In the genomic region with DNA sequence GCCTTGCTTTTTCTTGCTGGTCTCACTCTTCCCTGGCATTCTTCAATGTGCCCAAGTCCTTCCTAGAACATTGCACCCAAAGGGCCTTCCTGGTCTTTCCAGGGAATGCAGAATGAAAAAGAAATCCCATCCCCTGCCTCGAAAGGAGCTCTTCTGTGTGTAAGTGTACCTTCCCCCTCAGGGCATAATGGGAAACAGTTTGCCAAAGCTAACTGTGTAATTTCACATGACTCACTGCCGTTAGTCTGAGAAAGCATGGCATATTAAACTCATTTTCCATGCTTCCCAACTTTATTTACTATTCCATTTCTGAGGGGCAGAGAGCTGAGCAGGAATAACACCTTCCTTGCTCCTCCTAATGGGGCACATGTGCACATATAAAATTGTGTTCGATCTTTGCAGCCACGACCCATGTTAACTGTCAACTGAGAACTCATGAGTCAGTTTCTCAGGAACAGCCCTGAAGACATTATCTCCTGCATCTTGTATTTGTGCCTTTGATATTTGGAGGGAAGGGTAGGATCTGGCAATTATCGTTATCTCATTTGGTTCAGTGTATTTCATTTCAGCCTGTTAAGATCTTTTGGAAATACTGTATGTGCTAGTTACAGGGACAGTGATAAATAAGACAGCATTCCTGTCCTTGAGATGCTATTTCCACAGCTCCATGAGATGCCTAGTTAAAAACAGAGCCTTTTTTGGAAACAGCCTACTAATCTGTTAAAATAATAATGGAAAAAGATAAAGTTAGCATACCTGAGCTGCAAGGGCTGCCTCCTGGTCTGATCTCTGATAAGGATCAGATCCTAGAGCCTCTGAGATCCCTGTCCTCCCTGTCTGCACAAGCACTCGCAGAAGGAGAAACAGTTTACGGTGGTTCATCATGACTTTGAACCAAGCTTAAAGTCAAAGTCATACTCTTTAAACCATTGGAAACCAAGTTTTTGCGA, we compare ENCODE assay signal across 16 cellular contexts. TPM values are rescaled to one million over a fixed set of nuclear protein-coding genes. Genes with fewer than 3 reads are reported as not detected.
A peak's percentile ranks its signal among the peaks of the same experiment; 100 is the strongest.
DNase-seq lines count a peak whose midpoint lies in the region; ATAC-seq and TF ChIP-seq lines count a peak whose summit lies in the region.
"Had no signal": no experiment of that assay in that cellular context is flagged by ENCODE, and none has a peak within 500 bp of the region (broad histone marks: within the 10 kb centered on the region; RNA-seq: fewer than 3 reads in every experiment).

No MANE protein-coding gene starts in this region.

- H3K36me3 ChIP-seq in Panc1 (ENCODE audit: control insufficient read depth, insufficient read depth, low read length), result no peaks in the 10 kb centered on the region

- CTCF ChIA-PET in activated CD4-positive, alpha-beta T cell treated with anti-CD3 and anti-CD28 coated beads, Interleukin-2, amount 10 ng/mL, durations not matched to agents 7 days and 5 days (lab: Charles Lee), result interaction anchor here (0.5 to 4.9 kb wide), 18 partner anchors 8 to 141 kb away, joined by 3 to 30 read pairs (median 4); no protein-coding TSS in a partner anchor
- CTCF ChIA-PET in Panc1 (lab: Charles Lee), result no interaction called here

- peaks cover 4% of the 10 kb centered on the region for H3K9me3 Mint-ChIP-seq in activated CD4-positive, alpha-beta T cell treated with anti-CD3 and anti-CD28 coated beads, Interleukin-2, amount 10 ng/mL, durations not matched to agents 7 days and 5 days
- no peaks in the 10 kb centered on the region for H3K9me3 Mint-ChIP-seq in central memory CD8-positive, alpha-beta T cell
- peaks cover 0 to 3% of the 10 kb centered on the region in 2 donors for H3K9me3 Mint-ChIP-seq in stimulated activated naive B cell treated with anti-CD40 and anti-IgM and Interleukin-4, amounts not matched to agents 10 μg/mL and 1 μg/mL and 100 μg/mL, for 72 hours
- H3K9me3 Mint-ChIP-seq: type B pancreatic cell had no signal

- peak overlapping the region; percentile 73 for H3K4me3 Mint-ChIP-seq in activated CD4-positive, alpha-beta T cell treated with anti-CD3 and anti-CD28 coated beads, Interleukin-2, amount 10 ng/mL, durations not matched to agents 7 days and 5 days
- peak overlapping the region; percentile 72 for H3K4me3 Mint-ChIP-seq in central memory CD8-positive, alpha-beta T cell
- H3K4me3 Mint-ChIP-seq in stimulated activated naive B cell treated with anti-CD40 and anti-IgM and Interleukin-4, amounts not matched to agents 10 μg/mL and 1 μg/mL and 100 μg/mL, for 72 hours, result no peak overlapping the region
- H3K4me3 Mint-ChIP-seq: type B pancreatic cell had no signal

- no peak for DNase-seq in activated CD4-positive, alpha-beta T cell treated with anti-CD3 and anti-CD28 coated beads, Interleukin-2, amount 10 ng/mL, durations not matched to agents 7 days and 5 days
- no peak for DNase-seq in activated CD4-positive, alpha-beta T cell treated with anti-CD3 and anti-CD28 coated beads for 4 hours
- no peak for DNase-seq in Panc1 (ENCODE audit: low read depth, low spot score)
- DNase-seq in central memory CD8-positive, alpha-beta T cell (ENCODE audit: low spot score in 2 of 2), result no peak
- DNase-seq in stimulated activated naive B cell treated with anti-CD40 and anti-IgM and Interleukin-4, amounts not matched to agents 10 μg/mL and 1 μg/mL and 100 μg/mL, for 72 hours, result no peak
- DNase-seq in NCI-H446 treated with DMSO at 0.1 percent for 48 hours (lab: John Stamatoyannopoulos, UW), result no peak
- DNase-seq: foreskin fibroblast, kidney glomerular epithelial cell, NCI-H2227 treated with DMSO at 0.1 percent for 48 hours had no signal

- H3K4me1 Mint-ChIP-seq in activated CD4-positive, alpha-beta T cell treated with anti-CD3 and anti-CD28 coated beads, Interleukin-2, amount 10 ng/mL, durations not matched to agents 7 days and 5 days, result peaks cover 69% of the 10 kb centered on the region
- peaks cover 93% of the 10 kb centered on the region for H3K4me1 Mint-ChIP-seq in central memory CD8-positive, alpha-beta T cell
- H3K4me1 Mint-ChIP-seq in stimulated activated naive B cell treated with anti-CD40 and anti-IgM and Interleukin-4, amounts not matched to agents 10 μg/mL and 1 μg/mL and 100 μg/mL, for 72 hours, result peaks cover 58 to 90% of the 10 kb centered on the region in 2 donors

- peak overlapping the region; percentile 94 for H3K27ac Mint-ChIP-seq in activated CD4-positive, alpha-beta T cell treated with anti-CD3 and anti-CD28 coated beads, Interleukin-2, amount 10 ng/mL, durations not matched to agents 7 days and 5 days
- peak overlapping the region; percentile 100 for H3K27ac Mint-ChIP-seq in central memory CD8-positive, alpha-beta T cell (ENCODE audit: low read depth)
- peak overlapping the region; percentile 70 for H3K27ac Mint-ChIP-seq in stimulated activated naive B cell treated with anti-CD40 and anti-IgM and Interleukin-4, amounts not matched to agents 10 μg/mL and 1 μg/mL and 100 μg/mL, for 72 hours
- H3K27ac Mint-ChIP-seq: type B pancreatic cell had no signal

- peaks cover 32% of the 10 kb centered on the region for H3K27me3 ChIP-seq in Panc1 (ENCODE audit: control insufficient read depth, insufficient read depth, low read length)

- peaks cover 92% of the 10 kb centered on the region for H3K36me3 Mint-ChIP-seq in activated CD4-positive, alpha-beta T cell treated with anti-CD3 and anti-CD28 coated beads, Interleukin-2, amount 10 ng/mL, durations not matched to agents 7 days and 5 days (ENCODE audit: low read depth)
- peaks cover 56% of the 10 kb centered on the region for H3K36me3 Mint-ChIP-seq in central memory CD8-positive, alpha-beta T cell (ENCODE audit: insufficient read depth)
- H3K36me3 Mint-ChIP-seq in stimulated activated naive B cell treated with anti-CD40 and anti-IgM and Interleukin-4, amounts not matched to agents 10 μg/mL and 1 μg/mL and 100 μg/mL, for 72 hours, result peaks cover 59 to 72% of the 10 kb centered on the region in 2 donors
- H3K36me3 Mint-ChIP-seq: type B pancreatic cell had no signal

- no peaks in the 10 kb centered on the region for H3K9me3 ChIP-seq in Panc1 (ENCODE audit: control insufficient read depth, insufficient read depth, low read depth, low read length)

- no TSS peak for BruUV-seq in Panc1 (replicated peaks; lab: Mats Ljungman, UMichigan)

- peak; percentile 48; the same call in 1 of the 2 replicates for ATAC-seq in Panc1
- no peak for ATAC-seq in central memory CD8-positive, alpha-beta T cell (replicated peaks; ENCODE audit: extremely low read depth, poor library complexity, severe bottlenecking)
- no peak for ATAC-seq in stimulated activated naive B cell treated with anti-CD40 and anti-IgM and Interleukin-4, amounts not matched to agents 10 μg/mL and 1 μg/mL and 100 μg/mL, for 72 hours (replicated peaks)
- ATAC-seq in GM21825 (IDR thresholded peaks at IDR 0.05; ENCODE audit: unreplicated experiment), result no peak
- no peak for ATAC-seq in HG03039 (IDR thresholded peaks at IDR 0.05; ENCODE audit: unreplicated experiment)
- ATAC-seq: sciatic nerve had no signal

- H3K27me3 Mint-ChIP-seq in activated CD4-positive, alpha-beta T cell treated with anti-CD3 and anti-CD28 coated beads, Interleukin-2, amount 10 ng/mL, durations not matched to agents 7 days and 5 days, result no peaks in the 10 kb centered on the region
- H3K27me3 Mint-ChIP-seq in central memory CD8-positive, alpha-beta T cell, result no peaks in the 10 kb centered on the region
- H3K27me3 Mint-ChIP-seq in stimulated activated naive B cell treated with anti-CD40 and anti-IgM and Interleukin-4, amounts not matched to agents 10 μg/mL and 1 μg/mL and 100 μg/mL, for 72 hours, result no peaks in the 10 kb centered on the region

- POLR2A ChIA-PET in activated CD4-positive, alpha-beta T cell treated with anti-CD3 and anti-CD28 coated beads, Interleukin-2, amount 10 ng/mL, durations not matched to agents 7 days and 5 days (lab: Charles Lee), result interaction anchor here (0.9 to 1.1 kb wide), 3 partner anchors 31 to 36 kb away, joined by 3 to 4 read pairs (median 3); no protein-coding TSS in a partner anchor
- POLR2A ChIA-PET in Panc1 (lab: Charles Lee), result no interaction called here

- no peak overlapping the region for H3K4me3 ChIP-seq in Panc1 (ENCODE audit: low read depth in 2 of 2, low read length in 2 of 2)
- H3K4me3 ChIP-seq: coronary artery had no signal

- H3K27ac ChIP-seq in Panc1 (ENCODE audit: low read length), result no peak overlapping the region
- H3K27ac ChIP-seq: coronary artery had no signal

- H3K4me1 ChIP-seq in Panc1 (ENCODE audit: control insufficient read depth, insufficient read depth, low read length), result peaks cover 8% of the 10 kb centered on the region; the same call in 1 of the 2 replicates

- no peak for TF ChIP-seq CTCF in Panc1 (IDR thresholded peaks at IDR 0.05)

- in situ Hi-C loops in Panc1 (cut with HindIII; ENCODE audit: low pct_unique_long_range_greater_than_20kb, low sequenced_read_pairs), result no loop called here

- intact Hi-C loops in Panc1 (cut with micrococcal nuclease; ENCODE audit: unreplicated experiment), result no loop called here

RNA-seq across cellular contexts. Expression of gene IKZF1, which starts 42.3 kb away (rescaled TPM):
- total RNA-seq in activated CD4-positive, alpha-beta T cell treated with anti-CD3 and anti-CD28 coated beads, Interleukin-2, amount 10 ng/mL, durations not matched to agents 7 days and 5 days, result 100 to 1,000 TPM; 379 to 406 TPM
- 0.77 TPM for total RNA-seq in Panc1 (2021; ENCODE audit: unreplicated experiment)
- not detected for polyA plus RNA-seq in Panc1 (2012; ENCODE audit: insufficient read length)
- total RNA-seq: LHCN-M2 had no signal
- polyA plus RNA-seq: AG04450 had no signal

Comparison
In these comparisons a context has a peak if more than half of its experiments do, and no peak if none do; other contexts are left out.
1. H3K4me3 Mint-ChIP-seq: peak in activated CD4-positive, alpha-beta T cell treated with anti-CD3 and anti-CD28 coated beads, Interleukin-2, amount 10 ng/mL, durations not matched to agents 7 days and 5 days (single experiment) and central memory CD8-positive, alpha-beta T cell (single experiment); none in stimulated activated naive B cell treated with anti-CD40 and anti-IgM and Interleukin-4, amounts not matched to agents 10 μg/mL and 1 μg/mL and 100 μg/mL, for 72 hours (0 of 2).
2. RNA of gene IKZF1, which starts 42.3 kb away (total RNA-seq): 379 to 406 TPM in activated CD4-positive, alpha-beta T cell treated with anti-CD3 and anti-CD28 coated beads, Interleukin-2, amount 10 ng/mL, durations not matched to agents 7 days and 5 days; 0.77 TPM in Panc1 (single experiment); every median in the first group is over 100 times any median in the second.
3. Peak in every context shown above with its lines, with median percentiles within 50 percentile points of each other: H3K27ac Mint-ChIP-seq.